In the genomic region with DNA sequence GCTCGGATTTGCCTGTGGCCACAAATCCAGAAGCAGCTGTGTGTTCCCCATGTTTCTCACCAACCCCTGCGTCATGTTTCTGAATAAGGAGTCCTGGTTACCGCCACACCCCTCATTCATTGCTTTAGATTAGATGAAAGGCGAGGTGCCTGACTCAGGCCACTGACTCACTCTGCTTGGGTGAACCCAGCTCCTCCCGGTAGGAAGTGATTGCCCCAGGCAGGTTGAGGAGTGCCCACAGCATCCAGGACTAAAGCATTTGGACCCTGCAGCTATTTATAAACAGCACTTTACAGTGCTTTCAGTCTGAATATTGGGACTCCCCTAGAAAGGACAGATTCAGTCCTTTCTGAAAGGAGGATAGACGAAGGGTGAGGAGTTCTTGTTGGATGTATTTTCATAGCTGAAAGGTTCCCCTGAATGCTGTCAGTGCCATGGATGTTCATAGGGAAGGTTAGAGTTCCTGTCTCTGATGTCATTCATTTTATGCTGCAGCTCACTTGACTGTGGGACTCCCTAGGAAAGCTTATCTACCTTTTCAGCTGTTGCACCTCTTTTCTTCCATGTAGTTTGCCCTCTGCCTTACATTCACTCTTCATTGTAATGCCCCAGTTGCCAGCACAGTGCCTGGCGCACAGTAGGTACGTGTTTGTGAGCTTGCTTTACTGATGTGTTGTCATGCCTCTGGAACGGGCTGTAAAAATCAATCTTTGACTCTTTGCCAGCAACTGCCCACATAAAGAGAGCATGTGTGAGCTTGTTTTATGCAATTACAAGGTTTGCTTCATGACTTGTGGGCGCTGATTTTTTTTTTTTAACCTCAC, we compare ENCODE assay signal across 8 cellular contexts. TPM values are rescaled to one million over a fixed set of nuclear protein-coding genes. Genes with fewer than 3 reads are reported as not detected.
A peak's percentile ranks its signal among the peaks of the same experiment; 100 is the strongest.
DNase-seq lines count a peak whose midpoint lies in the region; ATAC-seq, FAIRE-seq and TF ChIP-seq lines count a peak whose summit lies in the region.

No MANE protein-coding gene starts in this region.

- H3K4me3 ChIP-seq in keratinocyte (ENCODE audit: control insufficient read depth in 2 of 3, extremely low read depth in 1 of 3, insufficient read depth in 2 of 3, low read depth in 1 of 3, low read length in 3 of 3) = peak overlapping the region in 2 of 3 experiments; percentile 21 to 50

- H3K27ac ChIP-seq in keratinocyte (ENCODE audit: control insufficient read depth, insufficient read depth, low read length) = peak overlapping the region; percentile 99

- no peak for ATAC-seq in GM21737 (IDR thresholded peaks at IDR 0.05; ENCODE audit: unreplicated experiment)

- no peaks in the 10 kb centered on the region for H3K36me3 Mint-ChIP-seq in stimulated activated naive CD8-positive, alpha-beta T cell treated with anti-CD3 and anti-CD28 coated beads, Interleukin-15, Interleukin-2, amounts not matched to agents 100 ng/mL and 50 ng/mL, for 24 hours (ENCODE audit: low read depth)

- H3K9ac ChIP-seq in keratinocyte (ENCODE audit: control insufficient read depth, extremely low read depth, insufficient read depth, low read length) = peak overlapping the region; percentile 82

- H3K4me3 Mint-ChIP-seq in stimulated activated naive CD8-positive, alpha-beta T cell treated with anti-CD3 and anti-CD28 coated beads, Interleukin-15, Interleukin-2, amounts not matched to agents 100 ng/mL and 50 ng/mL, for 24 hours = peak overlapping the region; percentile 68

- H4K20me1 ChIP-seq in keratinocyte (ENCODE audit: control insufficient read depth, extremely low read depth, insufficient read depth, low read length) = peaks cover 2% of the 10 kb centered on the region

- H3K27me3 ChIP-seq in keratinocyte (ENCODE audit: control insufficient read depth, extremely low read depth, insufficient read depth, low read length) = no peaks in the 10 kb centered on the region

- peak overlapping the region; percentile 89 for H3K4me2 ChIP-seq in keratinocyte (ENCODE audit: control insufficient read depth, extremely low read depth, insufficient read depth, low read depth, low read length)

- peaks cover 87% of the 10 kb centered on the region for H3K79me2 ChIP-seq in keratinocyte (ENCODE audit: control insufficient read depth, insufficient read depth, low read length)

- no peaks in the 10 kb centered on the region for H3K9me1 ChIP-seq in keratinocyte (ENCODE audit: control insufficient read depth, extremely low read depth, insufficient read depth, low read length)

- peak; percentile 92 for FAIRE-seq in keratinocyte (lab: Jason Lieb, UNC)

- dilution Hi-C loops in keratinocyte (cut with MboI; ENCODE audit: extremely low pct_ligation_motif_present, low sequenced_read_pairs) = no loop called here

- H3K27me3 Mint-ChIP-seq in stimulated activated naive CD8-positive, alpha-beta T cell treated with anti-CD3 and anti-CD28 coated beads, Interleukin-15, Interleukin-2, amounts not matched to agents 100 ng/mL and 50 ng/mL, for 24 hours = no peaks in the 10 kb centered on the region

- peaks cover 5 to 35% of the 10 kb centered on the region in 2 experiments for H3K36me3 ChIP-seq in keratinocyte (ENCODE audit: control insufficient read depth in 2 of 2, extremely low read depth in 1 of 2, insufficient read depth in 2 of 2, low read length in 2 of 2)

- no peak for TF ChIP-seq CTCF in keratinocyte (optimal IDR thresholded peaks at IDR 0.05 in 1 of 3, IDR thresholded peaks at IDR 0.05 in 1 of 3, conservative IDR thresholded peaks at IDR 0.05 in 1 of 3; ENCODE audit: extremely low read depth in 1 of 3, insufficient read depth in 2 of 3, low read length in 3 of 3)

- peaks cover 96% of the 10 kb centered on the region for H3K4me1 ChIP-seq in keratinocyte (ENCODE audit: control insufficient read depth, extremely low read depth, insufficient read depth, low read length)

- H3K27ac Mint-ChIP-seq in stimulated activated naive CD8-positive, alpha-beta T cell treated with anti-CD3 and anti-CD28 coated beads, Interleukin-15, Interleukin-2, amounts not matched to agents 100 ng/mL and 50 ng/mL, for 24 hours = peak overlapping the region; percentile 37

- no peak overlapping the region for H2AFZ ChIP-seq in keratinocyte (ENCODE audit: control insufficient read depth, low read length)

- DNase-seq in COLO829 (ENCODE audit: low spot score) = peak; percentile 93
- DNase-seq in NCI-H146 treated with DMSO at 0.1 percent for 48 hours (lab: John Stamatoyannopoulos, UW; ENCODE audit: unreplicated experiment) = peak; percentile 51
- DNase-seq in activated effector memory CD4-positive, alpha-beta T cell treated with anti-CD3 and anti-CD28 coated beads, Interleukin-2, amount 50 U/mL, for 16 hours = peak; percentile 83
- peak; percentile 98 for DNase-seq in keratinocyte (ENCODE audit: low read depth, low spot score)
- DNase-seq in DMS114 treated with DMSO at 0.1 percent for 48 hours (lab: John Stamatoyannopoulos, UW; ENCODE audit: unreplicated experiment) = no peak
- DNase-seq in UCSD-AML1 (lab: John Stamatoyannopoulos, UW; ENCODE audit: unreplicated experiment) = no peak

- H3K9me3 Mint-ChIP-seq in stimulated activated naive CD8-positive, alpha-beta T cell treated with anti-CD3 and anti-CD28 coated beads, Interleukin-15, Interleukin-2, amounts not matched to agents 100 ng/mL and 50 ng/mL, for 24 hours = no peaks in the 10 kb centered on the region

- H3K9me3 ChIP-seq in keratinocyte (ENCODE audit: control insufficient read depth, low read depth, low read length) = no peaks in the 10 kb centered on the region

- peaks cover 18% of the 10 kb centered on the region for H3K4me1 Mint-ChIP-seq in stimulated activated naive CD8-positive, alpha-beta T cell treated with anti-CD3 and anti-CD28 coated beads, Interleukin-15, Interleukin-2, amounts not matched to agents 100 ng/mL and 50 ng/mL, for 24 hours (ENCODE audit: low read depth)

RNA-seq across cellular contexts. Expression of a gene that starts 14.9 kb away (rescaled TPM):
- 258 to 441 TPM (median 273 TPM) in 3 replicates for polyA plus RNA-seq in keratinocyte
- polyA plus RNA-seq in keratinocyte (2011; ENCODE audit: low read depth) = 360 TPM
- 148 and 205 TPM in 2 replicates for polyA plus RNA-seq in keratinocyte (2011; cell fraction: cytosol; rRNA removed)
- 661 and 820 TPM in 2 replicates for polyA plus RNA-seq in keratinocyte (2011; cell fraction: nucleus; rRNA removed)
- 169 and 660 TPM in 2 replicates for polyA plus RNA-seq in keratinocyte (2012; ENCODE audit: low replicate concordance)
- polyA minus RNA-seq in keratinocyte = 374 to 691 TPM (median 492 TPM) in 3 replicates
- polyA minus RNA-seq in keratinocyte (2011; cell fraction: cytosol; rRNA and poly(A)+ RNA removed) = 252 TPM
- 750 and 1,558 TPM in 2 replicates for polyA minus RNA-seq in keratinocyte (2011; cell fraction: nucleus; rRNA and poly(A)+ RNA removed)

Comparison
In these comparisons a context has a peak if more than half of its experiments do, and no peak if none do; other contexts are left out.
1. DNase-seq: peak in COLO829 (single experiment), NCI-H146 treated with DMSO at 0.1 percent for 48 hours (single experiment), activated effector memory CD4-positive, alpha-beta T cell treated with anti-CD3 and anti-CD28 coated beads, Interleukin-2, amount 50 U/mL, for 16 hours (single experiment) and keratinocyte (single experiment); none in DMS114 treated with DMSO at 0.1 percent for 48 hours (single experiment) and UCSD-AML1 (single experiment).